In the genomic region with DNA sequence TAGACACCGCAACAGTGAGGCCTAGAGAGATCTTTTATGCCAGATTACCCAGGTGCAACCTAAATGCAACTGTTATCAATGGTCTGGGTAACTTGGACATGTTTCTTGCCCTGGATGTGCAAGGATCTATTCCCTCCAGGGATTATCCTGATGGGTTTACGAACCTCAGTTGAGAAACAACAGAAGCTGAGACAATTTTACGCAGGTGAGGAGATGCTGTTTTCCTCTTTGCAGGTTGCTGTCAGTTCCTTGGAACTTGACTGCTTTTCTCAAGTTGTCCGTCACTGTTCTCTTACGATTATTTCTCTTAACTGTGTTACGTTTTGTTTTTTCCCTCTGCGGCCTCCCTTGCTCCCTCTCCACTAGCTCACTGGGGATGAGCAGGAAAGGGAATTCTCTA, we compare ENCODE assay signal across 1 cellular context.
TF ChIP-seq lines count a peak whose summit lies in the region.

No MANE protein-coding gene starts in this region.

TF ChIP-seq in IMR-90, 13 proteins besides CTCF, POLR2A, EP300 and RAD21 (continued from another document):
- TF ChIP-seq MAFK (IDR thresholded peaks at IDR 0.05; ENCODE audit: low read depth, low read length) = no peak
- no peak for TF ChIP-seq MXI1 (IDR thresholded peaks at IDR 0.05; ENCODE audit: borderline replicate concordance, low read depth, low read length)
- TF ChIP-seq NFE2L2 (IDR thresholded peaks at IDR 0.05; ENCODE audit: low read depth, low read length) = no peak
- TF ChIP-seq RCOR1 (IDR thresholded peaks at IDR 0.05; ENCODE audit: insufficient replicate concordance, low read length) = no peak
- no peak for TF ChIP-seq CEBPB (IDR thresholded peaks at IDR 0.05; ENCODE audit: low read depth, low read length)
- TF ChIP-seq, protein P1, sequence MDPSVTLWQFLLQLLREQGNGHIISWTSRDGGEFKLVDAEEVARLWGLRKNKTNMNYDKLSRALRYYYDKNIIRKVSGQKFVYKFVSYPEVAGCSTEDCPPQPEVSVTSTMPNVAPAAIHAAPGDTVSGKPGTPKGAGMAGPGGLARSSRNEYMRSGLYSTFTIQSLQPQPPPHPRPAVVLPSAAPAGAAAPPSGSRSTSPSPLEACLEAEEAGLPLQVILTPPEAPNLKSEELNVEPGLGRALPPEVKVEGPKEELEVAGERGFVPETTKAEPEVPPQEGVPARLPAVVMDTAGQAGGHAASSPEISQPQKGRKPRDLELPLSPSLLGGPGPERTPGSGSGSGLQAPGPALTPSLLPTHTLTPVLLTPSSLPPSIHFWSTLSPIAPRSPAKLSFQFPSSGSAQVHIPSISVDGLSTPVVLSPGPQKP (IDR thresholded peaks at IDR 0.05; ENCODE audit: borderline replicate concordance, low read depth, low read length) = no peak
- no peak for TF ChIP-seq RFX5 (IDR thresholded peaks at IDR 0.05; ENCODE audit: low read depth, low read length)
